2 cellular contexts compared by ENCODE assay signal in genomic region chr1:175317309-175317708, GRCh38.
TF ChIP-seq lines count a peak whose summit lies in the region.

No MANE protein-coding gene starts in this region.

TF ChIP-seq in liver, 16 proteins besides CTCF, POLR2A, EP300 and RAD21 (continued from another document):
- TF ChIP-seq REST (IDR thresholded peaks at IDR 0.05), result no peak
- no peak for TF ChIP-seq HNF4G (IDR thresholded peaks at IDR 0.05)
- no peak for TF ChIP-seq JUND (IDR thresholded peaks at IDR 0.05)
- no peak for TF ChIP-seq FOXA2 (IDR thresholded peaks at IDR 0.05)
- no peak for TF ChIP-seq GABPA (IDR thresholded peaks at IDR 0.05 in 1 of 2, conservative IDR thresholded peaks at IDR 0.05 in 1 of 2)
- no peak for TF ChIP-seq RXRA (IDR thresholded peaks at IDR 0.05)
- no peak for TF ChIP-seq EGR1 (IDR thresholded peaks at IDR 0.05; ENCODE audit: low read depth in 2 of 2)
- TF ChIP-seq ZBTB33 (IDR thresholded peaks at IDR 0.05), result no peak
- no peak for TF ChIP-seq MAX (IDR thresholded peaks at IDR 0.05)
- TF ChIP-seq SP1 (IDR thresholded peaks at IDR 0.05), result no peak
TF ChIP-seq in liver: peak in this region for 0.

TF ChIP-seq in HepG2, 621 proteins besides CTCF, POLR2A, EP300 and RAD21 (continued from another document):
- TF ChIP-seq ZNF703 (CRISPR knock-in tag; IDR thresholded peaks at IDR 0.05; ENCODE audit: borderline replicate concordance), result no peak
TF ChIP-seq in HepG2: peak in this region for 0.
